17 cellular contexts compared by ENCODE assay signal in the genomic region with DNA sequence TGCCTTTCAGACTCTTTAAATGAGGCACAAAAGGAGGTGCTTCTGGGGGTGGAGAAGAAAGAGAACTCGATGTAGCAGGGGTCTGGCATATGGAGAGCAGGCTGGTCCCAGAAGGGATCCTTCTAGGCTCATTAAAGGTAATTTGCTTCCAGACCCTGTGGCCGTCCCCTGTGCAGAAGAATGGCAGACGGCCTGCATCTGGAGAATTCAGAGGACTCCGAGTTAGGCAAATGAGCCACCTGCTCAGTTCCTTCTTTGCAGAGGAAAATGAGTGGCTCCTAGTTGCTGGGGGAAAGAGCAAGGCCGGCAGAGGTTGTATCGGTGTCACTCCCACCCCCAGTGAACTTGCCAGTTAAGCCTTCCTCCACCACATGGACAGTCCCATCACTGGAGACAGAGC.
"Had no signal": no experiment of that assay in that cellular context is flagged by ENCODE, and none has a peak within 500 bp of the region (broad histone marks: within the 10 kb centered on the region; RNA-seq: fewer than 3 reads in every experiment).

No MANE protein-coding gene starts in this region.

- H3K27ac ChIP-seq: lower lobe of right lung, pancreas, right lobe of liver, thoracic aorta, tibial nerve, upper lobe of left lung had no signal

- H3K36me3 Mint-ChIP-seq: natural killer cell; stimulated activated naive B cell treated with anti-CD40 and anti-IgM and Interleukin-4, amounts not matched to agents 10 μg/mL and 1 μg/mL and 100 μg/mL, for 72 hours had no signal

- H3K27me3 Mint-ChIP-seq: stimulated activated naive CD8-positive, alpha-beta T cell treated with anti-CD3 and anti-CD28 coated beads, Interleukin-15, Interleukin-2, amounts not matched to agents 100 ng/mL and 50 ng/mL, for 24 hours had no signal

- H3K4me3 Mint-ChIP-seq: natural killer cell; stimulated activated naive B cell treated with anti-CD40 and anti-IgM and Interleukin-4, amounts not matched to agents 10 μg/mL and 1 μg/mL and 100 μg/mL, for 72 hours; stimulated activated naive CD8-positive, alpha-beta T cell treated with anti-CD3 and anti-CD28 coated beads, Interleukin-15, Interleukin-2, amounts not matched to agents 100 ng/mL and 50 ng/mL, for 24 hours had no signal

- H3K9me3 ChIP-seq: lower lobe of right lung, pancreas, right lobe of liver, thoracic aorta, tibial nerve, upper lobe of left lung had no signal

- H3K27me3 ChIP-seq: pancreas, right lobe of liver, tibial nerve, upper lobe of left lung had no signal

- H3K27ac Mint-ChIP-seq: natural killer cell; progenitor cell of endocrine pancreas; stimulated activated naive B cell treated with anti-CD40 and anti-IgM and Interleukin-4, amounts not matched to agents 10 μg/mL and 1 μg/mL and 100 μg/mL, for 72 hours; stimulated activated naive CD8-positive, alpha-beta T cell treated with anti-CD3 and anti-CD28 coated beads, Interleukin-15, Interleukin-2, amounts not matched to agents 100 ng/mL and 50 ng/mL, for 24 hours had no signal

- H3K4me1 ChIP-seq: lower lobe of right lung, pancreas, right lobe of liver, tibial nerve, upper lobe of left lung had no signal

- H3K4me3 ChIP-seq: lower lobe of right lung, pancreas, right lobe of liver, thoracic aorta, tibial nerve, upper lobe of left lung had no signal

- H3K4me1 Mint-ChIP-seq: stimulated activated naive B cell treated with anti-CD40 and anti-IgM and Interleukin-4, amounts not matched to agents 10 μg/mL and 1 μg/mL and 100 μg/mL, for 72 hours had no signal

- H3K36me3 ChIP-seq: lower lobe of right lung, pancreas, right lobe of liver, thoracic aorta, tibial nerve, upper lobe of left lung had no signal

- DNase-seq: cortex of kidney; head of caudate nucleus; left ventricle myocardium superior; lower lobe of right lung; natural killer cell; occipital lobe; pancreas; right lobe of liver; small intestine; stimulated activated CD4-positive, alpha-beta T cell treated with anti-CD3 and anti-CD28 coated beads, Interleukin-15, amount 100 ng/mL, for 24 hours; stimulated activated CD4-positive, alpha-beta T cell treated with anti-CD3 and anti-CD28 coated beads, Interleukin-2, amount 100 ng/mL, for 48 hours; stimulated activated naive B cell treated with anti-CD40 and anti-IgM and Interleukin-4, amounts not matched to agents 10 μg/mL and 1 μg/mL and 100 μg/mL, for 72 hours; upper lobe of left lung had no signal

- H3K9me3 Mint-ChIP-seq: natural killer cell; stimulated activated naive B cell treated with anti-CD40 and anti-IgM and Interleukin-4, amounts not matched to agents 10 μg/mL and 1 μg/mL and 100 μg/mL, for 72 hours; stimulated activated naive CD8-positive, alpha-beta T cell treated with anti-CD3 and anti-CD28 coated beads, Interleukin-15, Interleukin-2, amounts not matched to agents 100 ng/mL and 50 ng/mL, for 24 hours had no signal
